8 cellular contexts compared by ENCODE assay signal in genomic region chr19:45468803-45469131, GRCh38. TPM values are rescaled to one million over a fixed set of nuclear protein-coding genes. Genes with fewer than 3 reads are reported as not detected.
DNase-seq lines count a peak whose midpoint lies in the region.

No MANE protein-coding gene starts in this region.

- H3K27ac ChIP-seq in CD8-positive, alpha-beta memory T cell (ENCODE audit: low read depth, low read length) = peak overlapping the region; percentile 100
- H3K27ac ChIP-seq in muscle layer of duodenum (ENCODE audit: low read length) = peak overlapping the region; percentile 90

- H3K36me3 Mint-ChIP-seq in CD8-positive, alpha-beta memory T cell = peaks cover 3 to 46% (median 5%) of the 10 kb centered on the region in 3 donors

- H3K27me3 Mint-ChIP-seq in CD8-positive, alpha-beta memory T cell = peaks cover 10 to 56% of the 10 kb centered on the region in 2 donors

- H3K4me1 Mint-ChIP-seq in CD8-positive, alpha-beta memory T cell = peaks cover 23 to 53% (median 29%) of the 10 kb centered on the region in 3 donors

- CTCF ChIA-PET in CD8-positive, alpha-beta memory T cell (lab: Charles Lee) = interaction anchor here (0.9 to 16.7 kb wide), 7 partner anchors 9 to 41 kb away, joined by 3 to 455 read pairs (median 15); no protein-coding TSS in a partner anchor

- H3K36me3 ChIP-seq in CD8-positive, alpha-beta memory T cell (ENCODE audit: insufficient read depth, low read length) = no peaks in the 10 kb centered on the region
- H3K36me3 ChIP-seq in HAP-1 (replicated peaks) (no peaks in the 10 kb centered on the region), muscle layer of duodenum (ENCODE audit: control insufficient read depth in 1 of 2, insufficient read depth in 2 of 2, low read length in 2 of 2) (peaks cover 15 to 24% of the 10 kb centered on the region in 2 donors)

- H3K4me1 ChIP-seq in CD8-positive, alpha-beta memory T cell (ENCODE audit: insufficient read depth, low read length) = peaks cover 18% of the 10 kb centered on the region
- H3K4me1 ChIP-seq in HAP-1 (peaks cover 12% of the 10 kb centered on the region; the same call in 1 of the 2 replicates), muscle layer of duodenum (ENCODE audit: control insufficient read depth in 1 of 2, insufficient read depth in 2 of 2, low read length in 2 of 2) (peaks cover 0 to 26% of the 10 kb centered on the region in 2 donors)

- peak overlapping the region; percentile 98 to 99 (median 99) for H3K27ac Mint-ChIP-seq in CD8-positive, alpha-beta memory T cell

- H3K9me3 Mint-ChIP-seq in CD8-positive, alpha-beta memory T cell = peaks cover 0 to 6% (median 3%) of the 10 kb centered on the region in 5 donors

- peak overlapping the region; percentile 96 for H3K4me3 ChIP-seq in CD8-positive, alpha-beta memory T cell (ENCODE audit: low read length)
- H3K4me3 ChIP-seq in HAP-1 = peak overlapping the region; percentile 77
- peak overlapping the region; percentile 92 to 95 for H3K4me3 ChIP-seq in muscle layer of duodenum (ENCODE audit: low read depth in 1 of 2, low read length in 2 of 2)

- in situ Hi-C loops in HAP-1 (cut with MboI; ENCODE audit: low sequenced_read_pairs) = no loop called here

- DNase-seq in CD8-positive, alpha-beta memory T cell = peak in 3 of 5 donors; percentile 60 to 90 (median 67)
- DNase-seq in HAP-1 (ENCODE audit: low spot score in 2 of 2) (no peak), RKO (ENCODE audit: low spot score) (peak; percentile 75), cerebellum (ENCODE audit: low spot score) (no peak), NOMO-1 (lab: John Stamatoyannopoulos, UW; ENCODE audit: unreplicated experiment in 2 of 2) (no peak)
- DNase-seq in effector CD8-positive, alpha-beta T cell (lab: John Stamatoyannopoulos, UW) = peak; percentile 59
- no peak for DNase-seq in stimulated activated CD4-positive, alpha-beta T cell treated with anti-CD3 and anti-CD28 coated beads, Interleukin-4, amount 100 ng/mL, for 1 hour

- H3K9me3 ChIP-seq in CD8-positive, alpha-beta memory T cell (ENCODE audit: low read length) = no peaks in the 10 kb centered on the region
- H3K9me3 ChIP-seq in HAP-1 (no peaks in the 10 kb centered on the region; the same call in 1 of the 2 replicates), muscle layer of duodenum (ENCODE audit: control insufficient read depth in 1 of 2, low read length in 2 of 2) (no peaks in the 10 kb centered on the region)

- POLR2A ChIA-PET in CD8-positive, alpha-beta memory T cell (lab: Charles Lee) = interaction anchor here (0.6 to 3.6 kb wide), 10 partner anchors 10 to 578 kb away, joined by 3 to 45 read pairs (median 6); partner anchors contain the start of gene TOMM40

- H3K4me3 Mint-ChIP-seq in CD8-positive, alpha-beta memory T cell = peak overlapping the region; percentile 93 to 99 (median 95)

- H3K27me3 ChIP-seq in CD8-positive, alpha-beta memory T cell (ENCODE audit: insufficient read depth, low read length, poor library complexity, severe bottlenecking) = no peaks in the 10 kb centered on the region
- no peaks in the 10 kb centered on the region for H3K27me3 ChIP-seq in HAP-1 (ENCODE audit: low read depth)
- H3K27me3 ChIP-seq in muscle layer of duodenum (ENCODE audit: low read depth, low read length) = no peaks in the 10 kb centered on the region

RNA-seq across cellular contexts. Expression of gene FOSB, which starts 1.0 kb away (rescaled TPM):
- 10 to 100 TPM; 21.6 to 22.1 TPM for total RNA-seq in CD8-positive, alpha-beta memory T cell
- polyA plus RNA-seq in CD8-positive, alpha-beta memory T cell = 48.2 TPM
- total RNA-seq in cerebellum = 2.5 TPM

RNA-seq across cellular contexts. Expression of gene RTN2, which starts 28.1 kb away (rescaled TPM):
- total RNA-seq in CD8-positive, alpha-beta memory T cell = 1 to 10 TPM; 2.7 to 3.7 TPM
- 0.71 TPM for polyA plus RNA-seq in CD8-positive, alpha-beta memory T cell
- 36.0 TPM for total RNA-seq in cerebellum

RNA-seq across cellular contexts. Expression of gene PPM1N, which starts 29.5 kb away (rescaled TPM):
- 1 to 10 TPM; 2.5 to 3.3 TPM for total RNA-seq in CD8-positive, alpha-beta memory T cell
- polyA plus RNA-seq in CD8-positive, alpha-beta memory T cell = 4.6 TPM
- not detected for total RNA-seq in cerebellum

RNA-seq across cellular contexts. Expression of gene VASP, which starts 38.5 kb away (rescaled TPM):
- total RNA-seq in CD8-positive, alpha-beta memory T cell = 100 to 1,000 TPM; 154 to 170 TPM
- polyA plus RNA-seq in CD8-positive, alpha-beta memory T cell = 61.8 TPM
- 11.2 TPM for total RNA-seq in cerebellum

RNA-seq across cellular contexts. Expression of gene ERCC1, which starts 45.0 kb away (rescaled TPM):
- 10 to 100 TPM; 75.7 to 82.6 TPM for total RNA-seq in CD8-positive, alpha-beta memory T cell
- polyA plus RNA-seq in CD8-positive, alpha-beta memory T cell = 47.5 TPM
- 36.9 TPM for total RNA-seq in cerebellum

Comparison
In these comparisons a context has a peak if more than half of its experiments do, and no peak if none do; other contexts are left out.
1. DNase-seq: peak in CD8-positive, alpha-beta memory T cell (3 of 5), RKO (single experiment) and effector CD8-positive, alpha-beta T cell (single experiment); none in HAP-1 (0 of 2), cerebellum (single experiment), NOMO-1 (0 of 2) and stimulated activated CD4-positive, alpha-beta T cell treated with anti-CD3 and anti-CD28 coated beads, Interleukin-4, amount 100 ng/mL, for 1 hour (single experiment).
2. Peak in every context shown above with its lines, with median percentiles within 50 percentile points of each other: H3K4me3 ChIP-seq.